1 cellular context compared by ENCODE assay signal in genomic region chr6:33771342-33772113, GRCh38.
TF ChIP-seq lines count a peak whose summit lies in the region.

No MANE protein-coding gene starts in this region.

TF ChIP-seq in HEK293, 187 proteins besides CTCF, POLR2A, EP300 and RAD21 (continued from another document and continues in another):
- TF ChIP-seq ZNF830 (tag by site-specific recombination; IDR thresholded peaks at IDR 0.05; ENCODE audit: low read depth) (no peak), ZNF221 (tag by site-specific recombination; IDR thresholded peaks at IDR 0.05; ENCODE audit: borderline replicate concordance) (no peak), ZNF629 (tag by site-specific recombination; IDR thresholded peaks at IDR 0.05) (peak; percentile 51), RBAK (tag by site-specific recombination; IDR thresholded peaks at IDR 0.05) (no peak), ZNF473 (tag by site-specific recombination; IDR thresholded peaks at IDR 0.05) (no peak), ZNF596 (tag by site-specific recombination; IDR thresholded peaks at IDR 0.05) (no peak; the same call in 1 of the 2 replicates), ZNF404 (tag by site-specific recombination; IDR thresholded peaks at IDR 0.05) (no peak), OSR2 (tag by site-specific recombination; IDR thresholded peaks at IDR 0.05) (peak; percentile 85), ZNF776 (tag by site-specific recombination; IDR thresholded peaks at IDR 0.05; ENCODE audit: borderline replicate concordance) (no peak), PRDM1 (tag by site-specific recombination; IDR thresholded peaks at IDR 0.05) (no peak), ZNF621 (tag by site-specific recombination; IDR thresholded peaks at IDR 0.05) (no peak), ZNF548 (tag by site-specific recombination; IDR thresholded peaks at IDR 0.05) (no peak), ZNF658 (tag by site-specific recombination; IDR thresholded peaks at IDR 0.05) (no peak), ZNF792 (tag by site-specific recombination; IDR thresholded peaks at IDR 0.05) (no peak), ZBTB8A (tag by site-specific recombination; IDR thresholded peaks at IDR 0.05) (peak; percentile 43), KLF1 (tag by site-specific recombination; IDR thresholded peaks at IDR 0.05) (no peak), ZNF549 (tag by site-specific recombination; IDR thresholded peaks at IDR 0.05) (no peak), TRIM28 (IDR thresholded peaks at IDR 0.05; ENCODE audit: borderline replicate concordance, low read length) (no peak), ZFP69B (tag by site-specific recombination; IDR thresholded peaks at IDR 0.05) (peak; percentile 85), ZNF530 (tag by site-specific recombination; IDR thresholded peaks at IDR 0.05; ENCODE audit: low read depth) (no peak), ZNF175 (tag by site-specific recombination; IDR thresholded peaks at IDR 0.05) (no peak), ZNF19 (tag by site-specific recombination; IDR thresholded peaks at IDR 0.05; ENCODE audit: low read depth) (no peak), ZNF132 (tag by site-specific recombination; IDR thresholded peaks at IDR 0.05; ENCODE audit: borderline replicate concordance) (no peak), ZNF155 (tag by site-specific recombination; IDR thresholded peaks at IDR 0.05) (no peak), REST (tag by site-specific recombination; IDR thresholded peaks at IDR 0.05) (no peak), ZFHX2 (tag by site-specific recombination; conservative IDR thresholded peaks at IDR 0.05) (peak; percentile 71), ZNF664 (tag by site-specific recombination; IDR thresholded peaks at IDR 0.05) (no peak), ZNF274 (IDR thresholded peaks at IDR 0.05; ENCODE audit: low read length) (no peak), ZNF274 (tag by site-specific recombination; IDR thresholded peaks at IDR 0.05; ENCODE audit: borderline replicate concordance) (no peak), PRDM6 (tag by site-specific recombination; IDR thresholded peaks at IDR 0.05) (no peak), ZNF169 (tag by site-specific recombination; IDR thresholded peaks at IDR 0.05) (no peak), ZNF202 (tag by site-specific recombination; IDR thresholded peaks at IDR 0.05; ENCODE audit: borderline replicate concordance) (no peak), GLIS1 (tag by site-specific recombination; IDR thresholded peaks at IDR 0.05) (peak; percentile 98), MZF1 (tag by site-specific recombination; IDR thresholded peaks at IDR 0.05; ENCODE audit: borderline replicate concordance) (no peak), ZNF112 (tag by site-specific recombination; IDR thresholded peaks at IDR 0.05) (no peak), SP3 (tag by site-specific recombination; IDR thresholded peaks at IDR 0.05) (no peak), ZNF544 (tag by site-specific recombination; IDR thresholded peaks at IDR 0.05) (no peak), ZNF394 (tag by site-specific recombination; IDR thresholded peaks at IDR 0.05; ENCODE audit: borderline replicate concordance) (peak; percentile 52; the same call in 1 of the 2 replicates), ZNF140 (tag by site-specific recombination; IDR thresholded peaks at IDR 0.05) (no peak), ZNF777 (tag by site-specific recombination; IDR thresholded peaks at IDR 0.05; ENCODE audit: borderline replicate concordance) (no peak), ZNF423 (tag by site-specific recombination; IDR thresholded peaks at IDR 0.05) (peak; percentile 78), HOXD13 (CRISPR knock-in tag; IDR thresholded peaks at IDR 0.05; ENCODE audit: borderline replicate concordance) (peak; percentile 39; the same call in 1 of the 2 replicates), ZNF510 (tag by site-specific recombination; IDR thresholded peaks at IDR 0.05; ENCODE audit: insufficient replicate concordance) (no peak), GLI4 (tag by site-specific recombination; IDR thresholded peaks at IDR 0.05) (no peak), ZNF341 (tag by site-specific recombination; IDR thresholded peaks at IDR 0.05; ENCODE audit: low read depth) (peak; percentile 42; the same call in 1 of the 2 replicates), ZNF426 (tag by site-specific recombination; IDR thresholded peaks at IDR 0.05) (no peak)
- TF ChIP-seq, protein P1, sequence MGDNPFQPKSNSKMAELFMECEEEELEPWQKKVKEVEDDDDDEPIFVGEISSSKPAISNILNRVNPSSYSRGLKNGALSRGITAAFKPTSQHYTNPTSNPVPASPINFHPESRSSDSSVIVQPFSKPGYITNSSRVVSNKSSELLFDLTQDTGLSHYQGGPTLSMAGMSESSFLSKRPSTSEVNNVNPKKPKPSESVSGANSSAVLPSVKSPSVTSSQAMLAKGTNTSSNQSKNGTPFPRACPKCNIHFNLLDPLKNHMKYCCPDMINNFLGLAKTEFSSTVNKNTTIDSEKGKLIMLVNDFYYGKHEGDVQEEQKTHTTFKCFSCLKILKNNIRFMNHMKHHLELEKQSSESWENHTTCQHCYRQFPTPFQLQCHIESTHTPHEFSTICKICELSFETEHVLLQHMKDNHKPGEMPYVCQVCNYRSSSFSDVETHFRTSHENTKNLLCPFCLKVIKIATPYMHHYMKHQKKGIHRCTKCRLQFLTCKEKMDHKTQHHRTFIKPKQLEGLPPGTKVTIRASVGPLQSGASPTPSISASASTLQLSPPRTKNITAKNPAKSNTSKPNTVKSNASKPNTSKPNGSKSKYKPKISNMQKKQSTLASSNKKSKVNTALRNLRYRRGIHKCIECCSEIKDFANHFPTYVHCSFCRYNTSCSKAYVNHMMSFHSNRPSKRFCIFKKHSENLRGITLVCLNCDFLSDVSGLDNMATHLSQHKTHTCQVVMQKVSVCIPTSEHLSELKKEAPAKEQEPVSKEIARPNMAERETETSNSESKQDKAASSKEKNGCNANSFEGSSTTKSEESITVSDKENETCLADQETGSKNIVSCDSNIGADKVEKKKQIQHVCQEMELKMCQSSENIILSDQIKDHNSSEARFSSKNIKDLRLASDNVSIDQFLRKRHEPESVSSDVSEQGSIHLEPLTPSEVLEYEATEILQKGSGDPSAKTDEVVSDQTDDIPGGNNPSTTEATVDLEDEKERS (tag by site-specific recombination; IDR thresholded peaks at IDR 0.05): no peak
- TF ChIP-seq, protein P2, sequence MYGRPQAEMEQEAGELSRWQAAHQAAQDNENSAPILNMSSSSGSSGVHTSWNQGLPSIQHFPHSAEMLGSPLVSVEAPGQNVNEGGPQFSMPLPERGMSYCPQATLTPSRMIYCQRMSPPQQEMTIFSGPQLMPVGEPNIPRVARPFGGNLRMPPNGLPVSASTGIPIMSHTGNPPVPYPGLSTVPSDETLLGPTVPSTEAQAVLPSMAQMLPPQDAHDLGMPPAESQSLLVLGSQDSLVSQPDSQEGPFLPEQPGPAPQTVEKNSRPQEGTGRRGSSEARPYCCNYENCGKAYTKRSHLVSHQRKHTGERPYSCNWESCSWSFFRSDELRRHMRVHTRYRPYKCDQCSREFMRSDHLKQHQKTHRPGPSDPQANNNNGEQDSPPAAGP (tag by site-specific recombination; IDR thresholded peaks at IDR 0.05): peak; percentile 78; the same call in 1 of the 2 replicates
- TF ChIP-seq, protein P3, sequence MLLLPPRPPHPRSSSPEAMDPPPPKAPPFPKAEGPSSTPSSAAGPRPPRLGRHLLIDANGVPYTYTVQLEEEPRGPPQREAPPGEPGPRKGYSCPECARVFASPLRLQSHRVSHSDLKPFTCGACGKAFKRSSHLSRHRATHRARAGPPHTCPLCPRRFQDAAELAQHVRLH (tag by site-specific recombination; IDR thresholded peaks at IDR 0.05): no peak
- TF ChIP-seq, protein P4, sequence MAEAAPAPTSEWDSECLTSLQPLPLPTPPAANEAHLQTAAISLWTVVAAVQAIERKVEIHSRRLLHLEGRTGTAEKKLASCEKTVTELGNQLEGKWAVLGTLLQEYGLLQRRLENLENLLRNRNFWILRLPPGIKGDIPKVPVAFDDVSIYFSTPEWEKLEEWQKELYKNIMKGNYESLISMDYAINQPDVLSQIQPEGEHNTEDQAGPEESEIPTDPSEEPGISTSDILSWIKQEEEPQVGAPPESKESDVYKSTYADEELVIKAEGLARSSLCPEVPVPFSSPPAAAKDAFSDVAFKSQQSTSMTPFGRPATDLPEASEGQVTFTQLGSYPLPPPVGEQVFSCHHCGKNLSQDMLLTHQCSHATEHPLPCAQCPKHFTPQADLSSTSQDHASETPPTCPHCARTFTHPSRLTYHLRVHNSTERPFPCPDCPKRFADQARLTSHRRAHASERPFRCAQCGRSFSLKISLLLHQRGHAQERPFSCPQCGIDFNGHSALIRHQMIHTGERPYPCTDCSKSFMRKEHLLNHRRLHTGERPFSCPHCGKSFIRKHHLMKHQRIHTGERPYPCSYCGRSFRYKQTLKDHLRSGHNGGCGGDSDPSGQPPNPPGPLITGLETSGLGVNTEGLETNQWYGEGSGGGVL (tag by site-specific recombination; IDR thresholded peaks at IDR 0.05): 0 out of 2 replicates have a peak, but pooled peaks have one; percentile 32
- TF ChIP-seq, protein P5, sequence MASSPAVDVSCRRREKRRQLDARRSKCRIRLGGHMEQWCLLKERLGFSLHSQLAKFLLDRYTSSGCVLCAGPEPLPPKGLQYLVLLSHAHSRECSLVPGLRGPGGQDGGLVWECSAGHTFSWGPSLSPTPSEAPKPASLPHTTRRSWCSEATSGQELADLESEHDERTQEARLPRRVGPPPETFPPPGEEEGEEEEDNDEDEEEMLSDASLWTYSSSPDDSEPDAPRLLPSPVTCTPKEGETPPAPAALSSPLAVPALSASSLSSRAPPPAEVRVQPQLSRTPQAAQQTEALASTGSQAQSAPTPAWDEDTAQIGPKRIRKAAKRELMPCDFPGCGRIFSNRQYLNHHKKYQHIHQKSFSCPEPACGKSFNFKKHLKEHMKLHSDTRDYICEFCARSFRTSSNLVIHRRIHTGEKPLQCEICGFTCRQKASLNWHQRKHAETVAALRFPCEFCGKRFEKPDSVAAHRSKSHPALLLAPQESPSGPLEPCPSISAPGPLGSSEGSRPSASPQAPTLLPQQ (tag by site-specific recombination; IDR thresholded peaks at IDR 0.05): peak; percentile 86
- TF ChIP-seq, protein P6, sequence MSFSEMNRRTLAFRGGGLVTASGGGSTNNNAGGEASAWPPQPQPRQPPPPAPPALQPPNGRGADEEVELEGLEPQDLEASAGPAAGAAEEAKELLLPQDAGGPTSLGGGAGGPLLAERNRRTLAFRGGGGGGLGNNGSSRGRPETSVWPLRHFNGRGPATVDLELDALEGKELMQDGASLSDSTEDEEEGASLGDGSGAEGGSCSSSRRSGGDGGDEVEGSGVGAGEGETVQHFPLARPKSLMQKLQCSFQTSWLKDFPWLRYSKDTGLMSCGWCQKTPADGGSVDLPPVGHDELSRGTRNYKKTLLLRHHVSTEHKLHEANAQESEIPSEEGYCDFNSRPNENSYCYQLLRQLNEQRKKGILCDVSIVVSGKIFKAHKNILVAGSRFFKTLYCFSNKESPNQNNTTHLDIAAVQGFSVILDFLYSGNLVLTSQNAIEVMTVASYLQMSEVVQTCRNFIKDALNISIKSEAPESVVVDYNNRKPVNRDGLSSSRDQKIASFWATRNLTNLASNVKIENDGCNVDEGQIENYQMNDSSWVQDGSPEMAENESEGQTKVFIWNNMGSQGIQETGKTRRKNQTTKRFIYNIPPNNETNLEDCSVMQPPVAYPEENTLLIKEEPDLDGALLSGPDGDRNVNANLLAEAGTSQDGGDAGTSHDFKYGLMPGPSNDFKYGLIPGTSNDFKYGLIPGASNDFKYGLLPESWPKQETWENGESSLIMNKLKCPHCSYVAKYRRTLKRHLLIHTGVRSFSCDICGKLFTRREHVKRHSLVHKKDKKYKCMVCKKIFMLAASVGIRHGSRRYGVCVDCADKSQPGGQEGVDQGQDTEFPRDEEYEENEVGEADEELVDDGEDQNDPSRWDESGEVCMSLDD (tag by site-specific recombination; IDR thresholded peaks at IDR 0.05): no peak
- TF ChIP-seq, protein P7, sequence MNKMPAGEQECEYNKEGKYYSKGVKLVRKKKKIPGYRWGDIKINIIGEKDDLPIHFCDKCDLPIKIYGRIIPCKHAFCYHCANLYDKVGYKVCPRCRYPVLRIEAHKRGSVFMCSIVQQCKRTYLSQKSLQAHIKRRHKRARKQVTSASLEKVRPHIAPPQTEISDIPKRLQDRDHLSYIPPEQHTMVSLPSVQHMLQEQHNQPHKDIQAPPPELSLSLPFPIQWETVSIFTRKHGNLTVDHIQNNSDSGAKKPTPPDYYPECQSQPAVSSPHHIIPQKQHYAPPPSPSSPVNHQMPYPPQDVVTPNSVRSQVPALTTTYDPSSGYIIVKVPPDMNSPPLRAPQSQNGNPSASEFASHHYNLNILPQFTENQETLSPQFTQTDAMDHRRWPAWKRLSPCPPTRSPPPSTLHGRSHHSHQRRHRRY (tag by site-specific recombination; IDR thresholded peaks at IDR 0.05): no peak
